In genomic region chr6:142013875-142014495, GRCh38 we compare ENCODE assay signal across 16 cellular contexts.
DNase-seq lines count a peak whose midpoint lies in the region; ATAC-seq and TF ChIP-seq lines count a peak whose summit lies in the region.
"Had no signal": no experiment of that assay in that cellular context is flagged by ENCODE, and none has a peak within 500 bp of the region (broad histone marks: within the 10 kb centered on the region; RNA-seq: fewer than 3 reads in every experiment).

No MANE protein-coding gene starts in this region.

- H3K27ac ChIP-seq in PC-9, result peak overlapping the region; percentile 85
- peak overlapping the region; percentile 90 for H3K27ac ChIP-seq in mesodermal cell (ENCODE audit: low read depth, low read length, severe bottlenecking)
- H3K27ac ChIP-seq: parathyroid adenoma, spleen had no signal

- H3K27me3 ChIP-seq in PC-9 (ENCODE audit: insufficient read depth, low read depth), result no peaks in the 10 kb centered on the region
- H3K27me3 ChIP-seq: spleen had no signal

- ATAC-seq in omental fat pad (ENCODE audit: low FRiP score), result no peak
- no peak for ATAC-seq in GM21447 (IDR thresholded peaks at IDR 0.05; ENCODE audit: unreplicated experiment)
- ATAC-seq: T-cell had no signal

- TF ChIP-seq CTCF in PC-9 (conservative IDR thresholded peaks at IDR 0.05), result no peak
- TF ChIP-seq CTCF in endothelial cell (IDR thresholded peaks at IDR 0.05; ENCODE audit: unreplicated experiment), result no peak
- no peak for TF ChIP-seq CTCF in omental fat pad (IDR thresholded peaks at IDR 0.05)

- no peak overlapping the region for H2AFZ ChIP-seq in PC-9
- H2AFZ ChIP-seq: parathyroid adenoma had no signal

- peaks cover 16% of the 10 kb centered on the region for H3K4me1 Mint-ChIP-seq in endothelial cell (ENCODE audit: unreplicated experiment)
- H3K4me1 Mint-ChIP-seq: T-cell had no signal

- no peaks in the 10 kb centered on the region for H4K20me1 ChIP-seq in PC-9 (ENCODE audit: insufficient read depth)

- intact Hi-C loops in PC-9 (cut with micrococcal nuclease; ENCODE audit: unreplicated experiment), result loop anchor here (2.0 to 10.0 kb wide), 3 partner anchors 13 to 1661 kb away; partner anchors contain the start of gene PHACTR2

- peaks cover 33% of the 10 kb centered on the region for H3K4me1 ChIP-seq in PC-9 (replicated peaks; ENCODE audit: insufficient read depth)
- H3K4me1 ChIP-seq in mesodermal cell (ENCODE audit: control insufficient read depth, insufficient read depth, low read length, poor library complexity, severe bottlenecking), result peaks cover 34% of the 10 kb centered on the region
- H3K4me1 ChIP-seq: parathyroid adenoma, spleen had no signal

- no peaks in the 10 kb centered on the region for H3K9me3 Mint-ChIP-seq in endothelial cell (ENCODE audit: unreplicated experiment)
- H3K9me3 Mint-ChIP-seq: T-cell had no signal

- peaks cover 3% of the 10 kb centered on the region for H3K27me3 Mint-ChIP-seq in endothelial cell (ENCODE audit: unreplicated experiment)

- peak overlapping the region; percentile 50 for H3K4me2 ChIP-seq in PC-9

- CTCF ChIA-PET in PC-9 (lab: Charles Lee), result no interaction called here

- peaks cover 26% of the 10 kb centered on the region for H3F3A ChIP-seq in PC-9 (ENCODE audit: insufficient read depth, low read depth)

- H3K36me3 Mint-ChIP-seq in endothelial cell (ENCODE audit: low read depth, unreplicated experiment), result peaks cover 12% of the 10 kb centered on the region
- H3K36me3 Mint-ChIP-seq: T-cell had no signal

- H3K4me3 ChIP-seq in PC-9 (peak overlapping the region; percentile 24), mesodermal cell (ENCODE audit: extremely low read depth, insufficient read depth, low read length, poor library complexity, severe bottlenecking) (no peak overlapping the region)
- H3K4me3 ChIP-seq: spleen had no signal

- H3K36me3 ChIP-seq in PC-9 (ENCODE audit: low read depth) (no peaks in the 10 kb centered on the region), mesodermal cell (ENCODE audit: control insufficient read depth, insufficient read depth, low read length) (no peaks in the 10 kb centered on the region)
- H3K36me3 ChIP-seq: spleen had no signal

- H3K79me2 ChIP-seq in PC-9 (ENCODE audit: low read depth), result no peaks in the 10 kb centered on the region
- H3K79me2 ChIP-seq: parathyroid adenoma had no signal

- H3K9me2 ChIP-seq in PC-9 (ENCODE audit: insufficient read depth), result no peaks in the 10 kb centered on the region

- peak overlapping the region; percentile 53 for H3K27ac Mint-ChIP-seq in endothelial cell (ENCODE audit: unreplicated experiment)
- H3K27ac Mint-ChIP-seq: T-cell had no signal

- 88 to 100% methylated on average over 1 to 2 of the region's 4 CpGs for WGBS in mesodermal cell (ENCODE audit: insufficient coverage in 2 of 2), 2 experiments

- BruUV-seq in PC-9 (replicated peaks; lab: Mats Ljungman, UMichigan), result TSS peak; percentile 31

- H3K4me3 Mint-ChIP-seq in endothelial cell (ENCODE audit: unreplicated experiment), result no peak overlapping the region
- H3K4me3 Mint-ChIP-seq: T-cell had no signal

- DNase-seq in EL (peak; percentile 36), PC-9 (no peak), endothelial cell (ENCODE audit: low spot score) (no peak), omental fat pad (ENCODE audit: low spot score) (no peak)
- no peak for DNase-seq in central memory CD4-positive, alpha-beta T cell
- no peak for DNase-seq in activated T-cell treated with anti-CD3 and anti-CD28 coated beads, Interleukin-2, amount 50 U/mL, for 48 hours
- DNase-seq: cortex of kidney, DMS 273 treated with DMSO at 0.1 percent for 48 hours, KG1, NCI-H1436, NCI-H446 treated with DMSO at 0.1 percent for 48 hours, spleen, T-cell had no signal

- H3K9me3 ChIP-seq in PC-9 (ENCODE audit: insufficient read depth, low read depth) (peaks cover 17% of the 10 kb centered on the region; the same call in 1 of the 2 replicates), mesodermal cell (ENCODE audit: control insufficient read depth, low read length) (no peaks in the 10 kb centered on the region)
- H3K9me3 ChIP-seq: spleen had no signal

- POLR2A ChIA-PET in PC-9 (lab: Charles Lee; ENCODE audit: unreplicated experiment), result no interaction called here
